In genomic region chr15:28321679-28322078, GRCh38 we compare ENCODE assay signal across 10 cellular contexts. TPM values are rescaled to one million over a fixed set of nuclear protein-coding genes. Genes with fewer than 3 reads are reported as not detected.
A peak's percentile ranks its signal among the peaks of the same experiment; 100 is the strongest.
DNase-seq lines count a peak whose midpoint lies in the region; ATAC-seq and TF ChIP-seq lines count a peak whose summit lies in the region.
"Not testable (repeated sequence)": the region's sequence is repeated elsewhere in the genome, so short reads cannot be mapped to it uniquely, and the experiment has no call there.
"Had no signal": no experiment of that assay in that cellular context is flagged by ENCODE, and none has a peak within 500 bp of the region (broad histone marks: within the 10 kb centered on the region; RNA-seq: fewer than 3 reads in every experiment).

No MANE protein-coding gene starts in this region.

- dilution Hi-C loops in IMR-90 (cut with HindIII; ENCODE audit: low sequenced_read_pairs, unreplicated experiment): not testable (repeated sequence)

- H3K56ac ChIP-seq in IMR-90 (ENCODE audit: extremely low read depth, insufficient read depth, low read length): 0 out of 2 replicates have a peak overlapping the region, but pooled peaks have one; percentile 17

- peak in 1 of 3 donors; percentile 17 for DNase-seq in CD4-positive, CD25-positive, alpha-beta regulatory T cell
- not testable (repeated sequence) for DNase-seq in IMR-90; osteoblast (ENCODE audit: insufficient read length, low spot score, missing footprints); stomach
- DNase-seq in activated naive CD4-positive, alpha-beta T cell treated with anti-CD3 and anti-CD28 coated beads, Interleukin-2, amount 10 ng/mL, durations not matched to agents 7 days and 5 days: peak; percentile 33
- peak in 1 of 10 donors; percentile 41 for DNase-seq in dorsolateral prefrontal cortex

- not testable (repeated sequence) for H3K79me1 ChIP-seq in IMR-90 (ENCODE audit: low read depth in 1 of 2, low read length in 2 of 2)

- not testable (repeated sequence) for TF ChIP-seq POLR2A in IMR-90 (IDR thresholded peaks at IDR 0.05; ENCODE audit: low read depth, low read length); stomach (IDR thresholded peaks at IDR 0.05)

- not testable (repeated sequence) for H3K14ac ChIP-seq in IMR-90 (replicated peaks; ENCODE audit: low read depth, low read length)

- H3K9me3 ChIP-seq in CD4-positive, CD25-positive, alpha-beta regulatory T cell (ENCODE audit: control insufficient read depth in 2 of 2, low read length in 2 of 2); IMR-90 (ENCODE audit: control insufficient read depth, insufficient read depth, low read length); iPS-18a (ENCODE audit: control insufficient read depth, low read depth, low read length); osteoblast (ENCODE audit: low read depth, low read length); stomach: not testable (repeated sequence)

- H4K8ac ChIP-seq in IMR-90 (ENCODE audit: low read depth in 2 of 2, low read length in 2 of 2): not testable (repeated sequence)

- not testable (repeated sequence) for H2AK9ac ChIP-seq in IMR-90 (replicated peaks; ENCODE audit: low read depth, low read length, poor library complexity)

- not testable (repeated sequence) for H3K27me3 Mint-ChIP-seq in CD4-positive, CD25-positive, alpha-beta regulatory T cell; activated naive CD4-positive, alpha-beta T cell treated with anti-CD3 and anti-CD28 coated beads, Interleukin-2, amount 10 ng/mL, durations not matched to agents 7 days and 5 days

- H3K27ac ChIP-seq in CD4-positive, CD25-positive, alpha-beta regulatory T cell (ENCODE audit: insufficient read depth, low read length, poor library complexity, severe bottlenecking); dorsolateral prefrontal cortex; iPS-18a (ENCODE audit: low read length); osteoblast (ENCODE audit: low read depth, low read length): not testable (repeated sequence)
- peak overlapping the region; percentile 73 for H3K27ac ChIP-seq in IMR-90 (ENCODE audit: insufficient read depth, low read length)
- peak overlapping the region; percentile 53 for H3K27ac ChIP-seq in VCaP
- H3K27ac ChIP-seq in stomach: peak overlapping the region in 2 of 5 donors; percentile 31 to 49

- H3K9me3 Mint-ChIP-seq in CD4-positive, CD25-positive, alpha-beta regulatory T cell; activated naive CD4-positive, alpha-beta T cell treated with anti-CD3 and anti-CD28 coated beads, Interleukin-2, amount 10 ng/mL, durations not matched to agents 7 days and 5 days: not testable (repeated sequence)

- not testable (repeated sequence) for H3K4ac ChIP-seq in IMR-90 (ENCODE audit: low read depth, low read length)

- peaks cover 3 to 16% (median 8%) of the 10 kb centered on the region in 4 donors for H3K4me1 Mint-ChIP-seq in CD4-positive, CD25-positive, alpha-beta regulatory T cell
- H3K4me1 Mint-ChIP-seq in activated naive CD4-positive, alpha-beta T cell treated with anti-CD3 and anti-CD28 coated beads, Interleukin-2, amount 10 ng/mL, durations not matched to agents 7 days and 5 days: not testable (repeated sequence)

- BruUV-seq in IMR-90 (replicated peaks; lab: Mats Ljungman, UMichigan): not testable (repeated sequence)

- H2BK15ac ChIP-seq in IMR-90 (ENCODE audit: low read depth, low read length): not testable (repeated sequence)

- not testable (repeated sequence) for H3K4me1 ChIP-seq in CD4-positive, CD25-positive, alpha-beta regulatory T cell (ENCODE audit: control insufficient read depth, insufficient read depth, low read length, poor library complexity, severe bottlenecking); IMR-90 (ENCODE audit: control insufficient read depth, insufficient read depth, low read length); iPS-18a (ENCODE audit: control insufficient read depth, low read depth, low read length); osteoblast (ENCODE audit: insufficient read depth, low read length); stomach

- H3K4me2 ChIP-seq in IMR-90 (ENCODE audit: low read depth, low read length) (peak overlapping the region; percentile 82), osteoblast (ENCODE audit: insufficient read depth, low read length) (peak overlapping the region; percentile 65)

- TF ChIP-seq CTCF in IMR-90 (conservative IDR thresholded peaks at IDR 0.05; ENCODE audit: low read depth, low read length); VCaP (conservative IDR thresholded peaks at IDR 0.05); dorsolateral prefrontal cortex (IDR thresholded peaks at IDR 0.05 in 54 of 56, conservative IDR thresholded peaks at IDR 0.05 in 2 of 56; ENCODE audit: low read depth in 1 of 56, partially characterized antibody in 56 of 56); osteoblast (IDR thresholded peaks at IDR 0.05; ENCODE audit: extremely low read depth, low read depth, low read length); stomach (IDR thresholded peaks at IDR 0.05): not testable (repeated sequence)

- H4K91ac ChIP-seq in IMR-90 (ENCODE audit: insufficient read depth, low read depth, low read length): not testable (repeated sequence)

- H3K36me3 Mint-ChIP-seq in CD4-positive, CD25-positive, alpha-beta regulatory T cell; activated naive CD4-positive, alpha-beta T cell treated with anti-CD3 and anti-CD28 coated beads, Interleukin-2, amount 10 ng/mL, durations not matched to agents 7 days and 5 days: not testable (repeated sequence)

- TF ChIP-seq EP300 in stomach (IDR thresholded peaks at IDR 0.05): not testable (repeated sequence)

- not testable (repeated sequence) for H3K9me1 ChIP-seq in IMR-90 (ENCODE audit: insufficient read depth, low read length)

- H2BK120ac ChIP-seq in IMR-90 (ENCODE audit: low read depth, low read length): not testable (repeated sequence)

- not testable (repeated sequence) for H3K27me3 ChIP-seq in CD4-positive, CD25-positive, alpha-beta regulatory T cell (ENCODE audit: control insufficient read depth, insufficient read depth, low read length); IMR-90 (ENCODE audit: control insufficient read depth, insufficient read depth, low read length); dorsolateral prefrontal cortex; iPS-18a (ENCODE audit: control insufficient read depth, insufficient read depth, low read length); osteoblast (ENCODE audit: insufficient read depth, low read length); stomach

- peak overlapping the region; percentile 80 to 96 (median 95) for H3K27ac Mint-ChIP-seq in CD4-positive, CD25-positive, alpha-beta regulatory T cell
- H3K27ac Mint-ChIP-seq in activated naive CD4-positive, alpha-beta T cell treated with anti-CD3 and anti-CD28 coated beads, Interleukin-2, amount 10 ng/mL, durations not matched to agents 7 days and 5 days: peak overlapping the region; percentile 95

- peak overlapping the region; percentile 97 to 99 (median 98) for H3K4me3 Mint-ChIP-seq in CD4-positive, CD25-positive, alpha-beta regulatory T cell
- peak overlapping the region; percentile 91 for H3K4me3 Mint-ChIP-seq in activated naive CD4-positive, alpha-beta T cell treated with anti-CD3 and anti-CD28 coated beads, Interleukin-2, amount 10 ng/mL, durations not matched to agents 7 days and 5 days

- H4K5ac ChIP-seq in IMR-90 (ENCODE audit: low read depth, low read length): not testable (repeated sequence)

- H2BK20ac ChIP-seq in IMR-90 (ENCODE audit: low read depth, low read length): not testable (repeated sequence)

- not testable (repeated sequence) for ATAC-seq in CD4-positive, CD25-positive, alpha-beta regulatory T cell (ENCODE audit: low read depth in 2 of 2); IMR-90 (ENCODE audit: low read depth)

- not testable (repeated sequence) for H3K23ac ChIP-seq in IMR-90 (ENCODE audit: low read depth, low read length)

- not testable (repeated sequence) for H3K4me3 ChIP-seq in CD4-positive, CD25-positive, alpha-beta regulatory T cell (ENCODE audit: low read depth, low read length)
- peak overlapping the region; percentile 89 for H3K4me3 ChIP-seq in IMR-90 (ENCODE audit: insufficient read depth, low read depth, low read length)
- peak overlapping the region in 56 of 59 donors; percentile 6 to 61 (median 46) for H3K4me3 ChIP-seq in dorsolateral prefrontal cortex
- peak overlapping the region; percentile 51 for H3K4me3 ChIP-seq in iPS-18a (ENCODE audit: low read length)
- peak overlapping the region; percentile 61 for H3K4me3 ChIP-seq in osteoblast (ENCODE audit: insufficient read depth, low read length)
- H3K4me3 ChIP-seq in stomach: peak overlapping the region; percentile 34 to 42 (median 37)

- not testable (repeated sequence) for H3K36me3 ChIP-seq in CD4-positive, CD25-positive, alpha-beta regulatory T cell (ENCODE audit: control insufficient read depth, insufficient read depth, low read length); IMR-90 (ENCODE audit: control insufficient read depth, insufficient read depth, low read length); iPS-18a (ENCODE audit: control insufficient read depth, low read depth, low read length); osteoblast (ENCODE audit: insufficient read depth, low read length)
- peaks cover 0 to 17% (median 11%) of the 10 kb centered on the region in 4 donors for H3K36me3 ChIP-seq in stomach

- H3K79me2 ChIP-seq in osteoblast (ENCODE audit: insufficient read depth, low read length): peaks cover 19% of the 10 kb centered on the region

- CTCF ChIA-PET in IMR-90 (lab: Yijun Ruan, JAX); activated naive CD4-positive, alpha-beta T cell treated with anti-CD3 and anti-CD28 coated beads, Interleukin-2, amount 10 ng/mL, durations not matched to agents 7 days and 5 days (lab: Charles Lee): not testable (repeated sequence)

- not testable (repeated sequence) for H2BK5ac ChIP-seq in IMR-90 (ENCODE audit: low read depth, low read length, poor library complexity, severe bottlenecking)

- no CpG with 5 or more reads among the region's 34 CpGs for WGBS in IMR-90 (ENCODE audit: extremely low coverage in 2 of 2, insufficient read length in 1 of 2), 2 experiments
- 0 to 3% (median 0%) methylated on average over 5 to 8 of the region's 34 CpGs; no CpG with 5 or more reads in 2 of the 5 donors for WGBS in stomach, 5 donors

- TF ChIP-seq RAD21 in IMR-90 (IDR thresholded peaks at IDR 0.05; ENCODE audit: low read length): not testable (repeated sequence)

- not testable (repeated sequence) for H4K20me1 ChIP-seq in IMR-90 (ENCODE audit: insufficient read depth, low read length); osteoblast (ENCODE audit: insufficient read depth, low read length)

- in situ Hi-C loops in IMR-90 (cut with MboI; ENCODE audit: low sequenced_read_pairs): not testable (repeated sequence)

- not testable (repeated sequence) for H2AK5ac ChIP-seq in IMR-90 (ENCODE audit: low read depth, low read length)

- intact Hi-C loops in IMR-90 (cut with micrococcal nuclease); dorsolateral prefrontal cortex (cut with DNase I); stomach (cut with DNase I; ENCODE audit: low total_unique reads): not testable (repeated sequence)

- H3K18ac ChIP-seq in IMR-90 (ENCODE audit: low read depth, low read length): not testable (repeated sequence)

- POLR2A ChIA-PET in IMR-90 (lab: Charles Lee; ENCODE audit: unreplicated experiment): not testable (repeated sequence)

- peak overlapping the region; percentile 83 for H3K9ac ChIP-seq in IMR-90 (ENCODE audit: low read depth, low read length)
- H3K9ac ChIP-seq in iPS-18a (ENCODE audit: low read length): not testable (repeated sequence)

- H2AFZ ChIP-seq in IMR-90 (replicated peaks; ENCODE audit: low read length, poor library complexity): peak overlapping the region; percentile 63
- not testable (repeated sequence) for H2AFZ ChIP-seq in osteoblast (ENCODE audit: low read length)

RNA-seq across cellular contexts. Expression of gene HERC2, which starts 0.3 kb away (rescaled TPM):
- 69.0 TPM for total RNA-seq in CD4-positive, CD25-positive, alpha-beta regulatory T cell
- 10 to 100 TPM in 2 of 4 donors, 1 to 10 TPM in 2; 8.2 to 13.2 (median 10.0) TPM for polyA plus RNA-seq in CD4-positive, CD25-positive, alpha-beta regulatory T cell
- total RNA-seq in IMR-90 (2012; rRNA removed) (21.7 and 28.9 TPM in 2 replicates), dorsolateral prefrontal cortex (100 to 1,000 TPM; 101 to 191 (median 141) TPM), osteoblast (50.4 and 53.6 TPM in 2 replicates), stomach (100 to 1,000 TPM in 3 of 5 donors, 10 to 100 TPM in 2; 68.4 to 437 (median 112) TPM)
- polyA plus RNA-seq in IMR-90 (2012; rRNA removed) (20.8 and 20.9 TPM in 2 replicates), stomach (10 to 100 TPM in 2 of 3 donors, 1 to 10 TPM in 1; 7.9 to 21.5 (median 11.5) TPM)
- polyA plus RNA-seq in IMR-90 (2012; cell fraction: cytosol; rRNA removed): 17.5 and 21.9 TPM in 2 replicates
- polyA plus RNA-seq in IMR-90 (2012; cell fraction: nucleus; rRNA removed; ENCODE audit: low replicate concordance): 57.5 and 87.9 TPM in 2 replicates

RNA-seq across cellular contexts. Expression of gene GOLGA6L24, which starts 36.2 kb away (rescaled TPM):
- not detected for total RNA-seq in CD4-positive, CD25-positive, alpha-beta regulatory T cell
- not detected for polyA plus RNA-seq in CD4-positive, CD25-positive, alpha-beta regulatory T cell
- total RNA-seq in IMR-90 (2012; rRNA removed) (not detected in 2 replicates), dorsolateral prefrontal cortex (under 1 TPM in 2 of 120 experiments, not detected in 118; 0.17 to 0.26 TPM), osteoblast (not detected in 2 replicates), stomach (not detected)
- polyA plus RNA-seq in IMR-90 (2012; rRNA removed) (not detected in 2 replicates), stomach (not detected)
- not detected in 2 replicates for polyA plus RNA-seq in IMR-90 (2012; cell fraction: cytosol; rRNA removed)
- not detected in 2 replicates for polyA plus RNA-seq in IMR-90 (2012; cell fraction: nucleus; rRNA removed; ENCODE audit: low replicate concordance)
- total RNA-seq: left cardiac atrium, posterior vena cava had no signal

RNA-seq across cellular contexts. Expression of gene GOLGA8F, which starts 56.8 kb away (rescaled TPM):
- total RNA-seq in CD4-positive, CD25-positive, alpha-beta regulatory T cell: not detected
- polyA plus RNA-seq in CD4-positive, CD25-positive, alpha-beta regulatory T cell: not detected
- not detected in 2 replicates for total RNA-seq in IMR-90 (2012; rRNA removed)
- polyA plus RNA-seq in IMR-90 (2012; rRNA removed): not detected in 2 replicates
- not detected in 2 replicates for polyA plus RNA-seq in IMR-90 (2012; cell fraction: cytosol; rRNA removed)
- polyA plus RNA-seq in IMR-90 (2012; cell fraction: nucleus; rRNA removed; ENCODE audit: low replicate concordance): not detected in 2 replicates
- under 1 TPM in 14 of 120 experiments, not detected in 106; 0.07 to 0.20 (median 0.14) TPM for total RNA-seq in dorsolateral prefrontal cortex
- under 0.01 TPM in 2 replicates for total RNA-seq in osteoblast
- not detected for total RNA-seq in stomach
- polyA plus RNA-seq in stomach: not detected
- total RNA-seq: left cardiac atrium, posterior vena cava had no signal
